ENCODE assay signal across 25 cellular contexts in the genomic region with DNA sequence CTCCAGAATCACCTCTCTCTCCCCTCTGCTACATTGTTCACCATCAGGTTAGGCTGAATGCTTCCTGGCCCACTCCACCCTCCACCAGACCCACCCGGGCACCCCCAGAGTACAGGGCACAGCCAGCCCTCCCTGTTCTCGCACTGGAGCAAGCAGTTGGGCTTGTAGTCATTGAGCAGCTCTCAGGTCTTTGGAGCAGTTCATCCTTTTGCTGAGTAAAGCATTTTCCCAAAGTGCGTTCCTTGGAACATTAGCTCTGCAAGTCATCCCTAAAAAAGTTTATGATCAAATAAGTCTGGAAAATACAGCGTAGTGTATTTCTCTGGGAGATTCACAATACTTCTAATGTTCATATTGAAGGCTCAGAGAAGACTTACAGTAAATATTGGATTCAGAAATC.
DNase-seq lines count a peak whose midpoint lies in the region; ATAC-seq, FAIRE-seq and TF ChIP-seq lines count a peak whose summit lies in the region.
"Had no signal": no experiment of that assay in that cellular context is flagged by ENCODE, and none has a peak within 500 bp of the region (broad histone marks: within the 10 kb centered on the region; RNA-seq: fewer than 3 reads in every experiment).

No MANE protein-coding gene starts in this region.

- H3K27ac Mint-ChIP-seq in osteocyte (ENCODE audit: unreplicated experiment): no peak overlapping the region
- H3K27ac Mint-ChIP-seq: CD14-positive monocyte; CD4-positive, CD25-positive, alpha-beta regulatory T cell; CD8-positive, alpha-beta memory T cell had no signal

- H3K4me1 Mint-ChIP-seq in osteocyte (ENCODE audit: unreplicated experiment): no peaks in the 10 kb centered on the region
- H3K4me1 Mint-ChIP-seq: CD14-positive monocyte; CD4-positive, alpha-beta memory T cell; CD4-positive, CD25-positive, alpha-beta regulatory T cell; CD8-positive, alpha-beta memory T cell had no signal

- in situ Hi-C loops in HepG2 (cut with HindIII; ENCODE audit: extremely low pct_ligation_motif_present, low pct_unique_long_range_greater_than_20kb) (no loop called here), K562 (cut with MboI) (no loop called here)

- H3K4me2 ChIP-seq in HepG2 (ENCODE audit: low read depth, low read length) (no peak overlapping the region), K562 (ENCODE audit: insufficient read depth, low read length) (no peak overlapping the region)
- H3K4me2 ChIP-seq: BLaER1 had no signal

- H4K20me1 ChIP-seq in HepG2 (ENCODE audit: insufficient read depth, low read length) (no peaks in the 10 kb centered on the region), K562 (replicated peaks; ENCODE audit: control insufficient read depth, insufficient read depth, low read length) (no peaks in the 10 kb centered on the region)
- H4K20me1 ChIP-seq: BLaER1 had no signal

- DNase-seq in HepG2 (ENCODE audit: low spot score): no peak
- no peak for DNase-seq in right lobe of liver
- no peak for DNase-seq in K562 (ENCODE audit: extremely low read depth in 1 of 4, low spot score in 3 of 4)
- DNase-seq in osteocyte (ENCODE audit: extremely low spot score, unreplicated experiment): peak; percentile 64
- DNase-seq in left ventricle myocardium inferior: no peak
- DNase-seq in NCI-H2029 (lab: John Stamatoyannopoulos, UW): no peak
- DNase-seq: ACHN; BE2C; C1 segment of cervical spinal cord; CD4-positive, alpha-beta memory T cell; CD4-positive, CD25-positive, alpha-beta regulatory T cell; CD8-positive, alpha-beta memory T cell; COR-L47; DMS 273 treated with DMSO at 0.1 percent for 48 hours; DMS153; DMS53; DMS79; DND-41; EL; GDM1 had no signal

- POLR2A ChIA-PET in HepG2 (lab: Yijun Ruan, JAX) (no interaction called here), K562 (lab: Yijun Ruan, JAX) (interaction anchor here (0.6 kb wide), 1 partner anchor 33 kb away, joined by 3 read pairs; no protein-coding TSS in a partner anchor)

- H3K27ac ChIP-seq in HepG2 (ENCODE audit: extremely low read length, insufficient read depth, low read length) (no peak overlapping the region), right lobe of liver (no peak overlapping the region), K562 (ENCODE audit: extremely low read depth, low read depth, low read length) (no peak overlapping the region), left ventricle myocardium inferior (replicated peaks) (no peak overlapping the region)
- H3K27ac ChIP-seq: 22Rv1, BLaER1 had no signal

- H3K9me3 ChIP-seq in HepG2 (ENCODE audit: low read length) (peaks cover 3% of the 10 kb centered on the region), right lobe of liver (no peaks in the 10 kb centered on the region), K562 (replicated peaks; ENCODE audit: control insufficient read depth, insufficient read depth, low read depth, low read length) (no peaks in the 10 kb centered on the region), left ventricle myocardium inferior (replicated peaks) (peaks cover 7% of the 10 kb centered on the region)
- H3K9me3 ChIP-seq: BE2C, BLaER1 had no signal

- no peak for TF ChIP-seq CTCF in HepG2 (CRISPR knock-in tag; IDR thresholded peaks at IDR 0.05)
- TF ChIP-seq CTCF in right lobe of liver (IDR thresholded peaks at IDR 0.05): no peak
- TF ChIP-seq CTCF in K562 (IDR thresholded peaks at IDR 0.05 in 2 of 3, conservative IDR thresholded peaks at IDR 0.05 in 1 of 3; ENCODE audit: insufficient read depth in 2 of 3, low read depth in 1 of 3, low read length in 3 of 3): no peak
- TF ChIP-seq CTCF in osteocyte (IDR thresholded peaks at IDR 0.05): no peak
- TF ChIP-seq CTCF in left ventricle myocardium inferior (IDR thresholded peaks at IDR 0.05; ENCODE audit: borderline replicate concordance): no peak

- no peak for TF ChIP-seq RAD21 in HepG2 (CRISPR knock-in tag; IDR thresholded peaks at IDR 0.05)
- TF ChIP-seq RAD21 in K562 (CRISPR knock-in tag; conservative IDR thresholded peaks at IDR 0.05 in 1 of 2, IDR thresholded peaks at IDR 0.05 in 1 of 2): no peak

- peaks cover 10% of the 10 kb centered on the region for H3K4me1 ChIP-seq in HepG2 (ENCODE audit: insufficient read depth, low read length)
- no peaks in the 10 kb centered on the region for H3K4me1 ChIP-seq in right lobe of liver
- no peaks in the 10 kb centered on the region for H3K4me1 ChIP-seq in K562 (replicated peaks in 1 of 2; ENCODE audit: control insufficient read depth in 2 of 2, insufficient read depth in 2 of 2, low read length in 2 of 2)
- H3K4me1 ChIP-seq in left ventricle myocardium inferior: peaks cover 4% of the 10 kb centered on the region
- H3K4me1 ChIP-seq: BE2C, BLaER1 had no signal

- H3K4me3 Mint-ChIP-seq in osteocyte (ENCODE audit: unreplicated experiment): no peak overlapping the region
- H3K4me3 Mint-ChIP-seq: CD14-positive monocyte; CD4-positive, alpha-beta memory T cell; CD4-positive, CD25-positive, alpha-beta regulatory T cell; CD8-positive, alpha-beta memory T cell had no signal

- ATAC-seq in HepG2: no peak
- no peak for ATAC-seq in right lobe of liver
- ATAC-seq in K562: no peak
- ATAC-seq: GM12878 had no signal

- intact Hi-C loops in HepG2 (cut with micrococcal nuclease; ENCODE audit: unreplicated experiment) (loop anchor here (2.0 kb wide), 1 partner anchor 53 kb away; no protein-coding TSS in a partner anchor), right lobe of liver (cut with DNase I) (no loop called here), K562 (cut with micrococcal nuclease) (no loop called here), left ventricle myocardium inferior (cut with micrococcal nuclease) (no loop called here)

- CTCF ChIA-PET in HepG2 (lab: Yijun Ruan, JAX; ENCODE audit: low intra/inter-chr PET ratio, low total read pairs) (no interaction called here), K562 (lab: Yijun Ruan, JAX; ENCODE audit: low intra/inter-chr PET ratio) (no interaction called here)

- H3K9ac ChIP-seq in HepG2 (ENCODE audit: insufficient read depth, low read depth, low read length) (no peak overlapping the region), K562 (ENCODE audit: insufficient read depth in 1 of 2, low read depth in 2 of 2, low read length in 2 of 2) (no peak overlapping the region)
- H3K9ac ChIP-seq: BLaER1 had no signal

- H3K79me2 ChIP-seq in HepG2 (ENCODE audit: insufficient read depth, low read length): no peaks in the 10 kb centered on the region
- H3K79me2 ChIP-seq in K562 (ENCODE audit: control insufficient read depth, insufficient read depth, low read length): no peaks in the 10 kb centered on the region

- 27% methylated on average over 4 of the region's 4 CpGs for WGBS in HepG2 (ENCODE audit: low lambda C conversion rate)
- 73% methylated on average over 4 of the region's 4 CpGs for WGBS in right lobe of liver (ENCODE audit: insufficient coverage, low coverage, low lambda C conversion rate, missing lambda C conversion rate)
- 0% methylated on average over 4 of the region's 4 CpGs for WGBS in K562 (ENCODE audit: insufficient coverage, low coverage, missing lambda C conversion rate)

- H3K36me3 ChIP-seq in HepG2 (replicated peaks in 1 of 2; ENCODE audit: control insufficient read depth in 1 of 2, insufficient read depth in 2 of 2, low read length in 2 of 2) (no peaks in the 10 kb centered on the region), right lobe of liver (no peaks in the 10 kb centered on the region), K562 (ENCODE audit: control insufficient read depth, insufficient read depth, low read length) (no peaks in the 10 kb centered on the region), left ventricle myocardium inferior (no peaks in the 10 kb centered on the region)
- H3K36me3 ChIP-seq: BE2C, BLaER1 had no signal

- H3K36me3 Mint-ChIP-seq in osteocyte (ENCODE audit: unreplicated experiment): peaks cover 3% of the 10 kb centered on the region
- H3K36me3 Mint-ChIP-seq: CD14-positive monocyte; CD4-positive, alpha-beta memory T cell; CD4-positive, CD25-positive, alpha-beta regulatory T cell; CD8-positive, alpha-beta memory T cell had no signal

- H3K27me3 ChIP-seq in HepG2 (ENCODE audit: control insufficient read depth in 1 of 2, insufficient read depth in 2 of 2, low read length in 2 of 2) (peaks cover 0 to 3% of the 10 kb centered on the region in 2 experiments; a peak in 2 of 5 replicates), right lobe of liver (no peaks in the 10 kb centered on the region), K562 (ENCODE audit: control insufficient read depth in 2 of 2, insufficient read depth in 2 of 2, low read length in 2 of 2) (peaks cover 26 to 43% of the 10 kb centered on the region in 2 experiments; a peak in 4 of 5 replicates), left ventricle myocardium inferior (ENCODE audit: low read depth) (no peaks in the 10 kb centered on the region)
- H3K27me3 ChIP-seq: BE2C, BLaER1 had no signal

- H3K9me3 Mint-ChIP-seq in osteocyte (ENCODE audit: unreplicated experiment): peaks cover 3% of the 10 kb centered on the region

- H2AFZ ChIP-seq in HepG2 (ENCODE audit: low read length) (no peak overlapping the region), K562 (ENCODE audit: low read depth, low read length) (no peak overlapping the region)

- no TSS peak for BruUV-seq in HepG2 (replicated peaks; lab: Mats Ljungman, UMichigan)
- BruUV-seq in K562 (replicated peaks; lab: Mats Ljungman, UMichigan): no TSS peak

- TF ChIP-seq EP300 in HepG2 (IDR thresholded peaks at IDR 0.05; ENCODE audit: low read depth in 2 of 2, low read length in 2 of 2) (no peak), HepG2 (CRISPR knock-in tag; IDR thresholded peaks at IDR 0.05; ENCODE audit: borderline replicate concordance) (no peak), K562 (IDR thresholded peaks at IDR 0.05; ENCODE audit: low read length) (no peak)

- H3K9me1 ChIP-seq in K562 (ENCODE audit: control insufficient read depth, insufficient read depth, low read length): no peaks in the 10 kb centered on the region

- FAIRE-seq in HepG2 (lab: Jason Lieb, UNC) (no peak), K562 (lab: Jason Lieb, UNC) (no peak)
- FAIRE-seq: GM12878, GM19239 had no signal

- H3K27me3 Mint-ChIP-seq in osteocyte (ENCODE audit: unreplicated experiment): peaks cover 10% of the 10 kb centered on the region

- no peak for TF ChIP-seq POLR2A in HepG2 (IDR thresholded peaks at IDR 0.05; ENCODE audit: insufficient read depth in 1 of 2, low read depth in 2 of 2, low read length in 2 of 2)
- TF ChIP-seq POLR2A in right lobe of liver (IDR thresholded peaks at IDR 0.05): no peak
- TF ChIP-seq POLR2A in K562 (conservative IDR thresholded peaks at IDR 0.05): no peak

- no peak overlapping the region for H3K4me3 ChIP-seq in HepG2 (replicated peaks in 1 of 3; ENCODE audit: insufficient read depth in 1 of 3, low read depth in 2 of 3, low read length in 3 of 3)
- H3K4me3 ChIP-seq in right lobe of liver: no peak overlapping the region
- H3K4me3 ChIP-seq in K562: no peak overlapping the region
- no peak overlapping the region for H3K4me3 ChIP-seq in left ventricle myocardium inferior
- H3K4me3 ChIP-seq: BLaER1, GM12878 had no signal

TF ChIP-seq in HepG2, 621 proteins besides CTCF, POLR2A, EP300 and RAD21 (continues in another document):
- TF ChIP-seq CHD2 (IDR thresholded peaks at IDR 0.05; ENCODE audit: low read depth, low read length) (no peak), MAFF (IDR thresholded peaks at IDR 0.05; ENCODE audit: low read depth, low read length) (peak; percentile 61)

TF ChIP-seq in K562, 482 proteins besides CTCF, POLR2A, EP300 and RAD21 (continues in another document):
- TF ChIP-seq CHD2 (IDR thresholded peaks at IDR 0.05; ENCODE audit: low read depth, low read length): no peak
- no peak for TF ChIP-seq KDM1A (IDR thresholded peaks at IDR 0.05)
